In the genomic region with DNA sequence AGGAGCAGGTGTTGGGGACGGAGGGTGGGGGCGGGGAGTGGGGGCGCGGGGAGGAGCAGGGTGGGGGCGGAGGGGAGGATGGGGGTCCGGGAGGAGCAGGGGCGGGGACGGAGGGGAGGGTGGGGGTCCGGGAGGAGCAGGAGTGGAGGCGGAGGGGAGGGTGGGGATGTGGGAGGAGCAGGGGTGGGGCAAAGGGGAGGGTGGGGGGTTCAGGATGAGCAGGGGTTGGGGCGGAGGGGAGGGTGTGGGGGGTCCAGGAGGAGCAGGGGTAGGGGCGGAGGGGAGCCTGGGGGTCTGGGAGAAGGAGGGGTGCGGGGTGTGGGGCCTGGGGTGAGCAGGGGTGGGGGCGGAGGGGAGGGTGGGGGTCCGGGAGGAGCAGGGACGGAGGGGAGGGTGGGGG, we compare ENCODE assay signal across 8 cellular contexts. TPM values are rescaled to one million over a fixed set of nuclear protein-coding genes. Genes with fewer than 3 reads are reported as not detected.
A peak's percentile ranks its signal among the peaks of the same experiment; 100 is the strongest.
DNase-seq lines count a peak whose midpoint lies in the region; ATAC-seq and TF ChIP-seq lines count a peak whose summit lies in the region.

No MANE protein-coding gene starts in this region.

- peak overlapping the region; percentile 66 for H3K27ac Mint-ChIP-seq in activated CD8-positive, alpha-beta T cell treated with anti-CD3 and anti-CD28 coated beads for 36 hours
- peak overlapping the region in 3 of 6 donors; percentile 21 to 65 (median 28) for H3K27ac Mint-ChIP-seq in immature natural killer cell

- H3K36me3 Mint-ChIP-seq in activated CD8-positive, alpha-beta T cell treated with anti-CD3 and anti-CD28 coated beads for 36 hours (ENCODE audit: low read depth) = no peaks in the 10 kb centered on the region
- no peaks in the 10 kb centered on the region for H3K36me3 Mint-ChIP-seq in immature natural killer cell

- H3K4me3 ChIP-seq in urinary bladder (ENCODE audit: low read depth, low read length) = peak overlapping the region; percentile 37

- peaks cover 30% of the 10 kb centered on the region for H3K4me1 Mint-ChIP-seq in activated CD8-positive, alpha-beta T cell treated with anti-CD3 and anti-CD28 coated beads for 36 hours (ENCODE audit: low read depth)
- H3K4me1 Mint-ChIP-seq in immature natural killer cell = peaks cover 12 to 17% of the 10 kb centered on the region in 2 donors

- H3K27me3 Mint-ChIP-seq in activated CD8-positive, alpha-beta T cell treated with anti-CD3 and anti-CD28 coated beads for 36 hours = no peaks in the 10 kb centered on the region
- H3K27me3 Mint-ChIP-seq in immature natural killer cell (ENCODE audit: low read depth in 3 of 3) = peaks cover 0 to 2% (median under 1%) of the 10 kb centered on the region in 3 donors

- no peak overlapping the region for H3K27ac ChIP-seq in urinary bladder (ENCODE audit: low read depth)

- no peak for ATAC-seq in activated CD8-positive, alpha-beta T cell treated with anti-CD3 and anti-CD28 coated beads for 36 hours
- no peak for ATAC-seq in HG03139 (IDR thresholded peaks at IDR 0.05; ENCODE audit: unreplicated experiment)

- no peaks in the 10 kb centered on the region for H3K36me3 ChIP-seq in urinary bladder (ENCODE audit: insufficient read depth)

- no peaks in the 10 kb centered on the region for H3K9me3 Mint-ChIP-seq in activated CD8-positive, alpha-beta T cell treated with anti-CD3 and anti-CD28 coated beads for 36 hours
- no peaks in the 10 kb centered on the region for H3K9me3 Mint-ChIP-seq in immature natural killer cell

- POLR2A ChIA-PET in activated CD8-positive, alpha-beta T cell treated with anti-CD3 and anti-CD28 coated beads for 36 hours (lab: Charles Lee) = interaction anchor here (1.4 to 2.6 kb wide), 6 partner anchors 10 to 36 kb away, joined by 4 to 13 read pairs (median 7); partner anchors contain the start of gene PIM3

- CTCF ChIA-PET in activated CD8-positive, alpha-beta T cell treated with anti-CD3 and anti-CD28 coated beads for 36 hours (lab: Charles Lee) = interaction anchor here (1.0 to 1.6 kb wide), 4 partner anchors 36 to 95 kb away, joined by 3 to 7 read pairs (median 3); no protein-coding TSS in a partner anchor

- intact Hi-C loops in activated CD8-positive, alpha-beta T cell treated with anti-CD3 and anti-CD28 coated beads for 36 hours (cut with micrococcal nuclease) = no loop called here

- peak overlapping the region; percentile 29 for H3K4me3 Mint-ChIP-seq in activated CD8-positive, alpha-beta T cell treated with anti-CD3 and anti-CD28 coated beads for 36 hours
- peak overlapping the region in 3 of 5 donors; percentile 10 to 51 (median 51) for H3K4me3 Mint-ChIP-seq in immature natural killer cell

- WGBS in urinary bladder = 4% methylated on average over 15 of the region's 16 CpGs

- DNase-seq in stimulated activated CD4-positive, alpha-beta T cell treated with anti-CD3 and anti-CD28 coated beads, Interleukin-15, amount 100 ng/mL, for 24 hours = peak; percentile 66
- no peak for DNase-seq in stimulated activated CD4-positive, alpha-beta T cell treated with anti-CD3 and anti-CD28 coated beads, Interleukin-1b, Interleukin-23, amount 100 ng/mL, for 48 hours
- no peak for DNase-seq in activated CD8-positive, alpha-beta T cell treated with anti-CD3 and anti-CD28 coated beads for 36 hours
- DNase-seq in immature natural killer cell (no peak), NCI-H2107 treated with DMSO at 0.1 percent for 48 hours (lab: John Stamatoyannopoulos, UW; ENCODE audit: unreplicated experiment) (no peak), AML-193 (lab: John Stamatoyannopoulos, UW) (no peak)

- H3K4me1 ChIP-seq in urinary bladder (ENCODE audit: insufficient read depth) = peaks cover 1% of the 10 kb centered on the region

- no peak for TF ChIP-seq CTCF in activated CD8-positive, alpha-beta T cell treated with anti-CD3 and anti-CD28 coated beads for 36 hours (IDR thresholded peaks at IDR 0.05)

RNA-seq across cellular contexts. Expression of gene CRELD2, which starts 17.1 kb away (rescaled TPM):
- total RNA-seq in activated CD8-positive, alpha-beta T cell treated with anti-CD3 and anti-CD28 coated beads for 36 hours = 10 to 100 TPM; 26.1 to 28.2 TPM
- polyA plus RNA-seq in immature natural killer cell (10 to 100 TPM; 61.3 to 94.8 (median 76.9) TPM), urinary bladder (37.3 TPM)
- 19.3 TPM for total RNA-seq in urinary bladder

RNA-seq across cellular contexts. Expression of gene ALG12, which starts 17.3 kb away (rescaled TPM):
- total RNA-seq in activated CD8-positive, alpha-beta T cell treated with anti-CD3 and anti-CD28 coated beads for 36 hours = 10 to 100 TPM; 10.7 to 12.0 TPM
- polyA plus RNA-seq in immature natural killer cell (10 to 100 TPM; 11.7 to 26.6 (median 12.6) TPM), urinary bladder (18.5 TPM)
- 20.4 TPM for total RNA-seq in urinary bladder

RNA-seq across cellular contexts. Expression of gene PIM3, which starts 25.0 kb away (rescaled TPM):
- 100 to 1,000 TPM; 146 to 158 TPM for total RNA-seq in activated CD8-positive, alpha-beta T cell treated with anti-CD3 and anti-CD28 coated beads for 36 hours
- polyA plus RNA-seq in immature natural killer cell (10 to 100 TPM; 14.5 to 20.6 (median 15.8) TPM), urinary bladder (74.5 TPM)
- total RNA-seq in urinary bladder = 17.1 TPM
